In genomic region chr20:19692685-19693119, GRCh38 we compare ENCODE assay signal across 8 cellular contexts.
DNase-seq lines count a peak whose midpoint lies in the region; ATAC-seq lines count a peak whose summit lies in the region.

No MANE protein-coding gene starts in this region.

- WGBS in mesenchymal stem cell: 3% methylated on average over 15 of the region's 15 CpGs

- H3K36me3 ChIP-seq in mesenchymal stem cell (ENCODE audit: control insufficient read depth in 1 of 2, insufficient read depth in 2 of 2, low read depth in 1 of 2, low read length in 2 of 2): no peaks in the 10 kb centered on the region

- H3K4me3 Mint-ChIP-seq in effector memory CD8-positive, alpha-beta T cell: no peak overlapping the region

- peak overlapping the region in 1 of 2 experiments; percentile 42 for H3K4me3 ChIP-seq in mesenchymal stem cell (ENCODE audit: insufficient read depth in 1 of 2, low read depth in 1 of 2, low read length in 2 of 2)

- no peak overlapping the region for H2AK5ac ChIP-seq in mesenchymal stem cell (ENCODE audit: low read length, severe bottlenecking)

- no peak overlapping the region for H2BK12ac ChIP-seq in mesenchymal stem cell (ENCODE audit: low read length in 2 of 2)

- H3K23ac ChIP-seq in mesenchymal stem cell (ENCODE audit: low read length in 2 of 2): no peak overlapping the region

- DNase-seq in DMS 273 (lab: John Stamatoyannopoulos, UW; ENCODE audit: unreplicated experiment) (peak; percentile 83), DMS 273 treated with DMSO at 0.1 percent for 48 hours (lab: John Stamatoyannopoulos, UW) (no peak), NCI-H2029 treated with DMSO at 0.1 percent for 48 hours (lab: John Stamatoyannopoulos, UW) (peak; percentile 12), mesenchymal stem cell (peak; percentile 43), OCI-M2 (lab: John Stamatoyannopoulos, UW; ENCODE audit: unreplicated experiment) (no peak)
- peak; percentile 6 to 21 for DNase-seq in activated CD4-positive, alpha-beta T cell treated with anti-CD3 and anti-CD28 coated beads, Interleukin-2, amount 50 U/mL, for 24 hours (ENCODE audit: low read depth in 1 of 2, low spot score in 1 of 2)
- peak; percentile 16 to 17 (median 16) for DNase-seq in effector memory CD8-positive, alpha-beta T cell
- peak; percentile 79 for DNase-seq in stimulated activated CD8-positive, alpha-beta memory T cell treated with anti-CD3 and anti-CD28 coated beads, Interleukin-4, amount 100 ng/mL, for 48 hours

- H3K4me1 ChIP-seq in mesenchymal stem cell (ENCODE audit: control insufficient read depth, insufficient read depth, low read depth, low read length): peaks cover 2% of the 10 kb centered on the region

- H3K79me1 ChIP-seq in mesenchymal stem cell (replicated peaks; ENCODE audit: low read length, poor library complexity, severe bottlenecking): no peaks in the 10 kb centered on the region

- no peak overlapping the region for H4K91ac ChIP-seq in mesenchymal stem cell (ENCODE audit: low read length)

- H3K9me3 Mint-ChIP-seq in effector memory CD8-positive, alpha-beta T cell: no peaks in the 10 kb centered on the region

- H3K4ac ChIP-seq in mesenchymal stem cell (ENCODE audit: low read depth in 1 of 2, low read length in 2 of 2): no peak overlapping the region

- no peaks in the 10 kb centered on the region for H3K9me3 ChIP-seq in mesenchymal stem cell (ENCODE audit: control insufficient read depth, low read length)

- no peak overlapping the region for H2AFZ ChIP-seq in mesenchymal stem cell (ENCODE audit: low read depth, low read length)

- peak overlapping the region; percentile 4 for H2BK120ac ChIP-seq in mesenchymal stem cell (ENCODE audit: low read depth, low read length)

- no peak for ATAC-seq in effector memory CD8-positive, alpha-beta T cell (replicated peaks)

- no peak overlapping the region for H2BK5ac ChIP-seq in mesenchymal stem cell (ENCODE audit: low read depth, low read length, poor library complexity, severe bottlenecking)

- H3K27me3 Mint-ChIP-seq in effector memory CD8-positive, alpha-beta T cell: peaks cover 14 to 19% of the 10 kb centered on the region in 2 donors

- no peak overlapping the region for H3K27ac Mint-ChIP-seq in effector memory CD8-positive, alpha-beta T cell

- H3K18ac ChIP-seq in mesenchymal stem cell (ENCODE audit: low read depth in 1 of 2, low read length in 2 of 2): no peak overlapping the region

- H3K36me3 Mint-ChIP-seq in effector memory CD8-positive, alpha-beta T cell (ENCODE audit: insufficient read depth): no peaks in the 10 kb centered on the region

- H2BK15ac ChIP-seq in mesenchymal stem cell (ENCODE audit: low read depth, poor library complexity, severe bottlenecking): no peak overlapping the region

- H3K9ac ChIP-seq in mesenchymal stem cell (ENCODE audit: low read length): peak overlapping the region; percentile 38

- no peak overlapping the region for H3K27ac ChIP-seq in mesenchymal stem cell (ENCODE audit: low read length, poor library complexity, severe bottlenecking)

- peaks cover 0 to 4% of the 10 kb centered on the region in 2 donors for H3K4me1 Mint-ChIP-seq in effector memory CD8-positive, alpha-beta T cell (ENCODE audit: low read depth in 2 of 2)

- H3K4me2 ChIP-seq in mesenchymal stem cell (ENCODE audit: low read length, poor library complexity, severe bottlenecking): peak overlapping the region; percentile 13

- H4K8ac ChIP-seq in mesenchymal stem cell (ENCODE audit: low read length): no peak overlapping the region

- no peaks in the 10 kb centered on the region for H3K27me3 ChIP-seq in mesenchymal stem cell (ENCODE audit: control insufficient read depth in 1 of 2, insufficient read depth in 1 of 2, low read length in 2 of 2)

- H3K14ac ChIP-seq in mesenchymal stem cell (ENCODE audit: low read length in 2 of 2): no peak overlapping the region

Comparison
In these comparisons a context has a peak if more than half of its experiments do, and no peak if none do; other contexts are left out.
1. DNase-seq: peak in DMS 273 (single experiment), NCI-H2029 treated with DMSO at 0.1 percent for 48 hours (single experiment), activated CD4-positive, alpha-beta T cell treated with anti-CD3 and anti-CD28 coated beads, Interleukin-2, amount 50 U/mL, for 24 hours (2 of 2), effector memory CD8-positive, alpha-beta T cell (3 of 3), mesenchymal stem cell (single experiment) and stimulated activated CD8-positive, alpha-beta memory T cell treated with anti-CD3 and anti-CD28 coated beads, Interleukin-4, amount 100 ng/mL, for 48 hours (single experiment); none in DMS 273 treated with DMSO at 0.1 percent for 48 hours (single experiment) and OCI-M2 (single experiment).